ENCODE assay signal across 26 cellular contexts in the genomic region with DNA sequence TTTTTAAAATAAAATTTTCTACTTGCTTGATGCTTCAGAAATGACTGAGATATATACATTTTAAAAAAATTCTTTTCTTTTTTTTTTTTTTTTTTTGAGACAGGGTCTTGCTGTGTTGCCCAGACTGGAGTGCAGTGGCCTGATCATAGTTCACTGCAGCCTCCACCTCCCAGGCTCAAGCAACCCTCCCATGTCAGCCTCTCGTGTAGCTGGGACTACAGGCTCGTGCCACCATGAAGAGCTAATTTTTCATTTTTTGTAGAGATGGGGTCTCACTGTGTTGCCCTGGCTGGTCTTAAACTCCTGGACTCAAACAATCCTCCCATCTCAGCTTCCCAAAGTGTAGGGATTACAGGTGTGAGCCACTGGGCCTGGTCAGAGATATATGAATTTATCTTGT. TPM values are rescaled to one million over a fixed set of nuclear protein-coding genes. Genes with fewer than 3 reads are reported as not detected.
"Had no signal": no experiment of that assay in that cellular context is flagged by ENCODE, and none has a peak within 500 bp of the region (broad histone marks: within the 10 kb centered on the region; RNA-seq: fewer than 3 reads in every experiment).

No MANE protein-coding gene starts in this region.

- FAIRE-seq: pancreas, small intestine, urothelium cell line had no signal

- ATAC-seq: naive thymus-derived CD8-positive, alpha-beta T cell; natural killer cell treated with Interleukin-12 subunit alpha and Interleukin-12 subunit beta and Interleukin-15 and Interleukin-18, amount 100 ng/mL, for 72 hours; pancreas; psoas muscle; right cardiac atrium; stimulated activated effector memory CD8-positive, alpha-beta T cell treated with anti-CD3 and anti-CD28 coated beads, Interleukin-12 subunit alpha, Interleukin-12 subunit beta, amount 100 ng/mL, for 72 hours; stimulated activated naive B cell treated with anti-CD40 and anti-IgM and Interleukin-4, amounts not matched to agents 10 μg/mL and 1 μg/mL and 100 μg/mL, for 72 hours had no signal

- H3K9me3 ChIP-seq: neutrophil, pancreas, psoas muscle, sigmoid colon, stomach, thoracic aorta, thyroid gland, tibial nerve, upper lobe of left lung, vagina had no signal

- H3K4me1 ChIP-seq: pancreas, psoas muscle, thyroid gland, vagina had no signal

- H3K27ac ChIP-seq: neutrophil, pancreas, psoas muscle, sigmoid colon, stomach, thoracic aorta, thyroid gland, tibial nerve, upper lobe of left lung, vagina had no signal

- H3K36me3 ChIP-seq: neutrophil, pancreas, thyroid gland, upper lobe of left lung, vagina had no signal

- DNase-seq: naive thymus-derived CD8-positive, alpha-beta T cell; nephron progenitor cell; nucleus accumbens; pancreas; psoas muscle; right cardiac atrium; sigmoid colon; small intestine; stimulated activated CD4-positive, alpha-beta T cell treated with anti-CD3 and anti-CD28 coated beads, Interleukin-15, amount 100 ng/mL, for 24 hours; stimulated activated CD4-positive, alpha-beta T cell treated with anti-CD3 and anti-CD28 coated beads, Interleukin-2, amount 100 ng/mL, for 24 hours; stimulated activated CD4-positive, alpha-beta T cell treated with anti-CD3 and anti-CD28 coated beads, Interleukin-2, amount 100 ng/mL, for 48 hours; stimulated activated CD4-positive, alpha-beta T cell treated with anti-CD3 and anti-CD28 coated beads, Interleukin-4, amount 100 ng/mL, for 24 hours; stimulated activated naive B cell treated with anti-CD40 and anti-IgM and Interleukin-4, amounts not matched to agents 10 μg/mL and 1 μg/mL and 100 μg/mL, for 72 hours; stimulated activated naive CD4-positive, alpha-beta T cell treated with Interleukin-2 at 50 U/mL for 16 hours; stomach; thyroid gland; trophoblast cell; upper lobe of left lung had no signal

- H3K27me3 ChIP-seq: neutrophil, pancreas, sigmoid colon, stomach, thyroid gland, tibial nerve, upper lobe of left lung, vagina had no signal

- H3K4me3 ChIP-seq: pancreas, psoas muscle, sigmoid colon, stomach, thoracic aorta, thyroid gland, tibial nerve, upper lobe of left lung, vagina had no signal

RNA-seq across cellular contexts. Expression of gene CYS1, which starts 12.9 kb away (rescaled TPM):
- total RNA-seq: naive thymus-derived CD8-positive, alpha-beta T cell; neural crest cell had no signal
- polyA plus RNA-seq: naive thymus-derived CD8-positive, alpha-beta T cell had no signal
